ENCODE assay signal across 9 cellular contexts in genomic region chrX:106726485-106727437, GRCh38. TPM values are rescaled to one million over a fixed set of nuclear protein-coding genes. Genes with fewer than 3 reads are reported as not detected.
DNase-seq lines count a peak whose midpoint lies in the region; ATAC-seq and TF ChIP-seq lines count a peak whose summit lies in the region.
"Had no signal": no experiment of that assay in that cellular context is flagged by ENCODE, and none has a peak within 500 bp of the region (broad histone marks: within the 10 kb centered on the region; RNA-seq: fewer than 3 reads in every experiment).

TSS of gene RNF128 (plus strand) at chrX:106726701. CDS start at chrX:106726914, 213 bp downstream.

- intact Hi-C loops in Caco-2 (cut with micrococcal nuclease; ENCODE audit: unreplicated experiment) = loop anchor here (1.0 to 5.0 kb wide), 5 partner anchors 10 to 76 kb away; partner anchors contain the start of gene TBC1D8B
- intact Hi-C loops in activated CD4-positive, alpha-beta memory T cell treated with anti-CD3 and anti-CD28 coated beads for 36 hours (cut with micrococcal nuclease) = loop anchor here (5.0 to 10.0 kb wide), 2 partner anchors 114 to 242 kb away; partner anchors contain the start of gene RADX

- ATAC-seq in HG03378 (IDR thresholded peaks at IDR 0.05; ENCODE audit: unreplicated experiment) (no peak), HG03095 (IDR thresholded peaks at IDR 0.05; ENCODE audit: unreplicated experiment) (no peak)

- no peak within 1 kb of the TSS for H3K27ac ChIP-seq in KMS-11
- H3K27ac ChIP-seq: neutrophil had no signal

- no peaks in the 10 kb centered on the region for H3K27me3 Mint-ChIP-seq in Caco-2 (ENCODE audit: insufficient read depth, unreplicated experiment)
- H3K27me3 Mint-ChIP-seq in activated CD4-positive, alpha-beta memory T cell treated with anti-CD3 and anti-CD28 coated beads for 36 hours = peaks cover 18% of the 10 kb centered on the region
- peaks cover 67% of the 10 kb centered on the region for H3K27me3 Mint-ChIP-seq in neural crest cell (ENCODE audit: low read depth)

- H3K27ac Mint-ChIP-seq in Caco-2 (ENCODE audit: unreplicated experiment) (peak within 1 kb of the TSS; percentile 71), neural crest cell (ENCODE audit: unreplicated experiment) (no peak within 1 kb of the TSS)
- H3K27ac Mint-ChIP-seq in activated CD4-positive, alpha-beta memory T cell treated with anti-CD3 and anti-CD28 coated beads for 36 hours = no peak within 1 kb of the TSS

- H3K4me3 Mint-ChIP-seq in Caco-2 (ENCODE audit: unreplicated experiment) = peak within 1 kb of the TSS; percentile 88
- H3K4me3 Mint-ChIP-seq in activated CD4-positive, alpha-beta memory T cell treated with anti-CD3 and anti-CD28 coated beads for 36 hours = peak within 1 kb of the TSS; percentile 69
- H3K4me3 Mint-ChIP-seq in neural crest cell = peak within 1 kb of the TSS; percentile 85

- H3K4me1 ChIP-seq in Caco-2 (peaks cover 30% of the 10 kb centered on the region), KMS-11 (ENCODE audit: low read depth, poor library complexity, severe bottlenecking) (no peaks in the 10 kb centered on the region)

- no peak within 1 kb of the TSS for H3K9ac ChIP-seq in KMS-11

- H3K4me1 Mint-ChIP-seq in Caco-2 (ENCODE audit: low read depth, unreplicated experiment) = peaks cover 6% of the 10 kb centered on the region
- peaks cover 5% of the 10 kb centered on the region for H3K4me1 Mint-ChIP-seq in activated CD4-positive, alpha-beta memory T cell treated with anti-CD3 and anti-CD28 coated beads for 36 hours (ENCODE audit: low read depth)
- peaks cover 8% of the 10 kb centered on the region for H3K4me1 Mint-ChIP-seq in neural crest cell

- H3K79me2 ChIP-seq in KMS-11 (ENCODE audit: insufficient read depth, low read depth) = no peaks in the 10 kb centered on the region

- H3K4me3 ChIP-seq in Caco-2 (ENCODE audit: low read depth, low read length) = peak within 1 kb of the TSS; percentile 88
- no peak within 1 kb of the TSS for H3K4me3 ChIP-seq in KMS-11 (IDR thresholded peaks at IDR 0.05; ENCODE audit: insufficient read depth, low read depth, low read length)
- H3K4me3 ChIP-seq in fibroblast of villous mesenchyme (ENCODE audit: low read depth, low read length) = peak within 1 kb of the TSS; percentile 48

- H3K9me3 ChIP-seq in Caco-2 = no peaks in the 10 kb centered on the region
- H3K9me3 ChIP-seq: neutrophil had no signal

- POLR2A ChIA-PET in Caco-2 (lab: Charles Lee) = interaction anchor here (1.1 to 1.6 kb wide), 3 partner anchors 22 to 54 kb away, joined by 3 to 8 read pairs (median 5); no protein-coding TSS in a partner anchor
- POLR2A ChIA-PET in activated CD4-positive, alpha-beta memory T cell treated with anti-CD3 and anti-CD28 coated beads for 36 hours (lab: Charles Lee) = no interaction called here

- H3K36me3 Mint-ChIP-seq in Caco-2 (ENCODE audit: insufficient read depth, unreplicated experiment) = peaks cover 10% of the 10 kb centered on the region
- H3K36me3 Mint-ChIP-seq in activated CD4-positive, alpha-beta memory T cell treated with anti-CD3 and anti-CD28 coated beads for 36 hours = no peaks in the 10 kb centered on the region
- H3K36me3 Mint-ChIP-seq in neural crest cell (ENCODE audit: low read depth) = no peaks in the 10 kb centered on the region

- CTCF ChIA-PET in Caco-2 (lab: Charles Lee) = no interaction called here
- CTCF ChIA-PET in activated CD4-positive, alpha-beta memory T cell treated with anti-CD3 and anti-CD28 coated beads for 36 hours (lab: Charles Lee) = no interaction called here

- H3K36me3 ChIP-seq in Caco-2 (ENCODE audit: control insufficient read depth, insufficient read depth, low read length) = no peaks in the 10 kb centered on the region; the same call in 1 of the 2 replicates
- H3K36me3 ChIP-seq in KMS-11 (ENCODE audit: insufficient read depth) = no peaks in the 10 kb centered on the region
- H3K36me3 ChIP-seq: neutrophil had no signal

- TF ChIP-seq CTCF in Caco-2 (IDR thresholded peaks at IDR 0.05; ENCODE audit: insufficient read depth in 1 of 2, low read depth in 1 of 2, low read length in 1 of 2, severe bottlenecking in 1 of 2, unreplicated experiment in 1 of 2) (no peak), KMS-11 (conservative IDR thresholded peaks at IDR 0.05; ENCODE audit: low read depth, low read length) (no peak), fibroblast of villous mesenchyme (IDR thresholded peaks at IDR 0.05; ENCODE audit: insufficient read depth, low read depth, low read length) (no peak), neural crest cell (conservative IDR thresholded peaks at IDR 0.05) (no peak)

- peak within 1 kb of the TSS; percentile 48 for H3K4me2 ChIP-seq in KMS-11

- H4K20me1 ChIP-seq in KMS-11 (ENCODE audit: insufficient read depth) = no peaks in the 10 kb centered on the region

- H2AFZ ChIP-seq in KMS-11 (ENCODE audit: low read depth) = peak within 1 kb of the TSS; percentile 67

- H3K9me3 Mint-ChIP-seq in Caco-2 (ENCODE audit: unreplicated experiment) (no peaks in the 10 kb centered on the region), neural crest cell (no peaks in the 10 kb centered on the region)
- no peaks in the 10 kb centered on the region for H3K9me3 Mint-ChIP-seq in activated CD4-positive, alpha-beta memory T cell treated with anti-CD3 and anti-CD28 coated beads for 36 hours

- DNase-seq in Caco-2 (peak; percentile 80 to 84), fibroblast of villous mesenchyme (ENCODE audit: low read depth) (no peak), neural crest cell (ENCODE audit: low read depth, low spot score) (peak; percentile 31), NCI-H1694 (lab: John Stamatoyannopoulos, UW) (no peak)
- DNase-seq in activated CD4-positive, alpha-beta memory T cell treated with anti-CD3 and anti-CD28 coated beads for 36 hours = peak; percentile 43

- H3K27me3 ChIP-seq in Caco-2 (replicated peaks; ENCODE audit: control insufficient read depth, insufficient read depth, low read length) (no peaks in the 10 kb centered on the region), KMS-11 (ENCODE audit: insufficient read depth, low read depth) (no peaks in the 10 kb centered on the region)

- BruUV-seq in Caco-2 (replicated peaks; lab: Mats Ljungman, UMichigan) = no TSS peak

RNA-seq across cellular contexts. Expression of gene RNF128, which starts in this region (rescaled TPM):
- total RNA-seq in Caco-2 (2022) (42.0 and 42.4 TPM in 2 replicates), fibroblast of villous mesenchyme (0.32 and 0.43 TPM in 2 replicates), neural crest cell (not detected in 2 replicates)
- total RNA-seq in activated CD4-positive, alpha-beta memory T cell treated with anti-CD3 and anti-CD28 coated beads for 36 hours = not detected

Comparison
In these comparisons a context has a peak if more than half of its experiments do, and no peak if none do; other contexts are left out.
1. RNA of gene RNF128 (total RNA-seq): 42.0 to 42.4 TPM in Caco-2; 0.32 to 0.43 TPM in fibroblast of villous mesenchyme, not detected in neural crest cell and not detected in activated CD4-positive, alpha-beta memory T cell treated with anti-CD3 and anti-CD28 coated beads for 36 hours; every median in the first group is over 10 times any median in the second.
2. Peak in DNase-seq in activated CD4-positive, alpha-beta memory T cell treated with anti-CD3 and anti-CD28 coated beads for 36 hours; RNA of the gene not detected or under 1 TPM.
3. Peak in DNase-seq in neural crest cell; RNA of the gene not detected or under 1 TPM.
4. DNase-seq: peak in Caco-2 (2 of 2); none in fibroblast of villous mesenchyme (single experiment) and NCI-H1694 (single experiment).
5. Peak in every context shown above with its lines, with median percentiles within 50 percentile points of each other: H3K4me3 Mint-ChIP-seq.